In the genomic region with DNA sequence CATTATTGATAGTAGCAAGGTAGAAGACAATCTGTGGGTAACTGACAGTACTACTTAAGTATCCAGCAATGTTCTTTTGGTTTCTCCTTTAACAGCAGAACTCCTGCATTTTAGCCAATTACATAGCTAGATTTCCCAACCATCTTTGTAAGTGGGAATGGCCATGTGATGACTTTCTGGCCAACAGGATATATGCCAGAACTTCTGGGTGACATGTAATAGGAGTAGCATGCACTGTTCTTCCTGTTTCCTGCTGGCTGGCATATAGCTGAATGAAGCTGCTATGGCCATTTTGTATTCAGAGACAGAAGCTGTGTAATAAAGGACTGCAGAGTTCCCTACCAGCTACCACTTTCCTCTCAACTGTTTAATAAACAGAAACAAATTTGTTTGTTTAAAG, we compare ENCODE assay signal across 22 cellular contexts. TPM values are rescaled to one million over a fixed set of nuclear protein-coding genes. Genes with fewer than 3 reads are reported as not detected.
DNase-seq lines count a peak whose midpoint lies in the region; ATAC-seq and TF ChIP-seq lines count a peak whose summit lies in the region.
"Had no signal": no experiment of that assay in that cellular context is flagged by ENCODE, and none has a peak within 500 bp of the region (broad histone marks: within the 10 kb centered on the region; RNA-seq: fewer than 3 reads in every experiment).

No MANE protein-coding gene starts in this region.

- no peaks in the 10 kb centered on the region for H3F3A ChIP-seq in Loucy (ENCODE audit: low read depth)

- H3K79me2 ChIP-seq in Loucy (ENCODE audit: insufficient read depth, low read length), result no peaks in the 10 kb centered on the region
- H3K79me2 ChIP-seq: hepatocyte, parathyroid adenoma had no signal

- no peak overlapping the region for H3K4me2 ChIP-seq in Loucy (ENCODE audit: low read depth, low read length, poor library complexity, severe bottlenecking)
- H3K4me2 ChIP-seq: hepatocyte had no signal

- H3K4me3 ChIP-seq in Loucy (ENCODE audit: low read length, poor library complexity, severe bottlenecking) (no peak overlapping the region), astrocyte of the spinal cord (ENCODE audit: low read depth, low read length) (no peak overlapping the region)
- H3K4me3 ChIP-seq: esophagus squamous epithelium, hepatocyte, upper lobe of left lung had no signal

- no peaks in the 10 kb centered on the region for H3K9me3 ChIP-seq in Loucy (ENCODE audit: insufficient read depth, low read depth, low read length)
- H3K9me3 ChIP-seq: BE2C, esophagus squamous epithelium, upper lobe of left lung had no signal

- peaks cover 3% of the 10 kb centered on the region for H3K4me1 ChIP-seq in Loucy (ENCODE audit: insufficient read depth, low read length, poor library complexity, severe bottlenecking)
- H3K4me1 ChIP-seq: BE2C, esophagus squamous epithelium, parathyroid adenoma, upper lobe of left lung had no signal

- H3K36me3 ChIP-seq in Loucy (ENCODE audit: insufficient read depth, low read length), result peaks cover 17% of the 10 kb centered on the region; the same call in 1 of the 2 replicates

- H3K9ac ChIP-seq in Loucy (ENCODE audit: low read depth, low read length, poor library complexity, severe bottlenecking), result no peak overlapping the region
- H3K9ac ChIP-seq: parathyroid adenoma had no signal

- in situ Hi-C loops in astrocyte of the spinal cord (cut with HindIII; ENCODE audit: low sequenced_read_pairs), result no loop called here

- no peak for TF ChIP-seq CTCF in Loucy (conservative IDR thresholded peaks at IDR 0.05; ENCODE audit: low read length)
- no peak for TF ChIP-seq CTCF in astrocyte of the spinal cord (IDR thresholded peaks at IDR 0.05; ENCODE audit: low read depth, low read length)

- ATAC-seq in HG02973 (IDR thresholded peaks at IDR 0.05; ENCODE audit: unreplicated experiment) (no peak), left lobe of liver (no peak)
- ATAC-seq: naive thymus-derived CD8-positive, alpha-beta T cell; stimulated activated naive CD8-positive, alpha-beta T cell treated with anti-CD3 and anti-CD28 coated beads, Interleukin-15, amount 100 ng/mL, for 72 hours; T-cell had no signal

- 0 out of 2 replicates have a peak overlapping the region, but pooled peaks have one; percentile 1 for H2AFZ ChIP-seq in Loucy (ENCODE audit: low read length)
- H2AFZ ChIP-seq: hepatocyte, parathyroid adenoma had no signal

- no peaks in the 10 kb centered on the region for H3K9me2 ChIP-seq in Loucy (replicated peaks; ENCODE audit: low read depth, low read length)

- H4K20me1 ChIP-seq in Loucy (ENCODE audit: insufficient read depth, low read length, poor library complexity, severe bottlenecking), result no peaks in the 10 kb centered on the region

- peak; percentile 42 for DNase-seq in ELR (ENCODE audit: low read depth)
- peak; percentile 43 for DNase-seq in astrocyte of the spinal cord (ENCODE audit: low read depth, low spot score)
- peak; percentile 29 for DNase-seq in kidney tubule cell (ENCODE audit: low spot score)
- DNase-seq in retina, result no peak
- no peak for DNase-seq in left lobe of liver (ENCODE audit: low spot score)
- DNase-seq: activated B cell treated with CpG ODN at 0.5 μM for 24 hours; activated CD8-positive, alpha-beta memory T cell treated with anti-CD3 and anti-CD28 coated beads for 24 hours; BE2C; Calu3; esophagus squamous epithelium; MM.1S; naive thymus-derived CD8-positive, alpha-beta T cell; NCI-H1694 treated with DMSO at 0.1 percent for 48 hours; NCI-H446 treated with DMSO at 0.1 percent for 48 hours; stimulated activated CD4-positive, alpha-beta T cell treated with anti-CD3 and anti-CD28 coated beads, Interleukin-2, amount 100 ng/mL, for 24 hours; stimulated activated naive CD8-positive, alpha-beta T cell treated with anti-CD3 and anti-CD28 coated beads, Interleukin-15, amount 100 ng/mL, for 72 hours; T-cell; upper lobe of left lung had no signal

- H3K27me3 ChIP-seq in Loucy (ENCODE audit: insufficient read depth, low read length, poor library complexity, severe bottlenecking), result no peaks in the 10 kb centered on the region
- H3K27me3 ChIP-seq: BE2C, esophagus squamous epithelium, hepatocyte, upper lobe of left lung had no signal

RNA-seq across cellular contexts. Expression of gene SPICE1, which starts 18.0 kb away (rescaled TPM):
- 6.0 TPM for total RNA-seq in left lobe of liver

RNA-seq across cellular contexts. Expression of gene SIDT1, which starts 35.4 kb away (rescaled TPM):
- 0.55 TPM for total RNA-seq in left lobe of liver

RNA-seq across cellular contexts. Expression of gene CFAP44, which starts 55.6 kb away (rescaled TPM):
- 3.7 TPM for total RNA-seq in left lobe of liver

Comparison
In these comparisons a context has a peak if more than half of its experiments do, and no peak if none do; other contexts are left out.
1. DNase-seq: peak in ELR (single experiment), astrocyte of the spinal cord (single experiment) and kidney tubule cell (single experiment); none in retina (single experiment) and left lobe of liver (single experiment).